In genomic region chr3:42729404-42730145, GRCh38 we compare ENCODE assay signal across 28 cellular contexts. TPM values are rescaled to one million over a fixed set of nuclear protein-coding genes. Genes with fewer than 3 reads are reported as not detected.
DNase-seq lines count a peak whose midpoint lies in the region; ATAC-seq, FAIRE-seq and TF ChIP-seq lines count a peak whose summit lies in the region.
"Had no signal": no experiment of that assay in that cellular context is flagged by ENCODE, and none has a peak within 500 bp of the region (broad histone marks: within the 10 kb centered on the region; RNA-seq: fewer than 3 reads in every experiment).

No MANE protein-coding gene starts in this region.

- H3K9me3 ChIP-seq in H1 (ENCODE audit: insufficient read depth in 2 of 2, low read depth in 1 of 2, low read length in 1 of 2) (no peaks in the 10 kb centered on the region), thyroid gland (no peaks in the 10 kb centered on the region), gastroesophageal sphincter (no peaks in the 10 kb centered on the region)

- H3K18ac ChIP-seq in H1 (ENCODE audit: extremely low read depth, low read length) = no peak overlapping the region

- WGBS in H1 (ENCODE audit: extremely low coverage in 1 of 2, insufficient coverage in 1 of 2, insufficient read length in 1 of 2, insufficient replicate concordance in 2 of 2, low coverage in 1 of 2, low lambda C conversion rate in 2 of 2, missing lambda C conversion rate in 1 of 2), 2 experiments = 94% methylated on average over 5 of the region's 6 CpGs; no CpG with 5 or more reads in 1 of the 2 experiments
- 62 to 76% methylated on average over 6 of the region's 6 CpGs for WGBS in lower leg skin, 2 donors
- WGBS in thyroid gland, 2 donors = 53 to 54% methylated on average over 6 of the region's 6 CpGs
- WGBS in gastroesophageal sphincter (ENCODE audit: low coverage in 1 of 2), 2 donors = 48 to 70% methylated on average over 2 to 4 of the region's 6 CpGs

- no peaks in the 10 kb centered on the region for H3K9me3 Mint-ChIP-seq in activated naive CD8-positive, alpha-beta T cell treated with anti-CD3 and anti-CD28 coated beads, Interleukin-2, amount 50 U/mL, for 24 hours
- H3K9me3 Mint-ChIP-seq: activated T-cell treated with anti-CD3 and anti-CD28 coated beads, Interleukin-2, amount 50 U/mL, for 4 hours; CD8-positive, alpha-beta T cell; naive thymus-derived CD4-positive, alpha-beta T cell had no signal

- no peaks in the 10 kb centered on the region for H3K27me3 Mint-ChIP-seq in activated naive CD8-positive, alpha-beta T cell treated with anti-CD3 and anti-CD28 coated beads, Interleukin-2, amount 50 U/mL, for 24 hours

- no peak for TF ChIP-seq EP300 in H1 (IDR thresholded peaks at IDR 0.05; ENCODE audit: borderline replicate concordance in 1 of 2, low read depth in 2 of 2, low read length in 2 of 2)
- no peak for TF ChIP-seq EP300 in gastroesophageal sphincter (IDR thresholded peaks at IDR 0.05)

- no peak overlapping the region for H3K23ac ChIP-seq in H1 (ENCODE audit: insufficient read length)

- no peak overlapping the region for H3K27ac Mint-ChIP-seq in activated naive CD8-positive, alpha-beta T cell treated with anti-CD3 and anti-CD28 coated beads, Interleukin-2, amount 50 U/mL, for 24 hours
- H3K27ac Mint-ChIP-seq: activated CD8-positive, alpha-beta T cell treated with anti-CD3 and anti-CD28 coated beads, Interleukin-2, amount 10 ng/mL, durations not matched to agents 7 days and 5 days; CD8-positive, alpha-beta T cell; naive thymus-derived CD4-positive, alpha-beta T cell had no signal

- H3K27ac ChIP-seq in angular gyrus (ENCODE audit: low read depth, low read length) = peak overlapping the region; percentile 100
- no peak overlapping the region for H3K27ac ChIP-seq in H1 (ENCODE audit: low read depth, low read length)
- H3K27ac ChIP-seq in thyroid gland = peak overlapping the region in 2 of 3 donors; percentile 50 to 56
- no peak overlapping the region for H3K27ac ChIP-seq in gastroesophageal sphincter

- CTCF ChIA-PET in H1 (lab: Charles Lee; ENCODE audit: partially characterized antibody) = interaction anchor here (0.6 to 4.0 kb wide), 4 partner anchors 10 to 591 kb away, joined by 3 to 18 read pairs (median 4); no protein-coding TSS in a partner anchor

- no peak for FAIRE-seq in H1 (lab: Jason Lieb, UNC)
- FAIRE-seq: frontal cortex, G401.6, GM18507, kidney had no signal

- no peak overlapping the region for H3K4me2 ChIP-seq in H1 (ENCODE audit: insufficient read depth in 1 of 2, low read depth in 2 of 2, low read length in 2 of 2)

- H2BK5ac ChIP-seq in H1 (ENCODE audit: low read depth, low read length) = no peak overlapping the region

- no peak for ATAC-seq in activated naive CD8-positive, alpha-beta T cell treated with anti-CD3 and anti-CD28 coated beads, Interleukin-2, amount 50 U/mL, for 24 hours
- ATAC-seq in GM21786 (IDR thresholded peaks at IDR 0.05; ENCODE audit: unreplicated experiment) (no peak), gastroesophageal sphincter (no peak)
- ATAC-seq: activated CD4-positive, CD25-positive, alpha-beta regulatory T cell treated with anti-CD3 and anti-CD28 coated beads, Interleukin-2, amount 50 U/mL, for 24 hours; activated CD8-positive, alpha-beta T cell treated with anti-CD3 and anti-CD28 coated beads, Interleukin-2, amount 10 ng/mL, durations not matched to agents 7 days and 5 days; activated T-cell treated with anti-CD3 and anti-CD28 coated beads, Interleukin-2, amount 50 U/mL, for 4 hours; CD8-positive, alpha-beta T cell; naive thymus-derived CD4-positive, alpha-beta T cell had no signal

- H3K4me1 Mint-ChIP-seq in activated naive CD8-positive, alpha-beta T cell treated with anti-CD3 and anti-CD28 coated beads, Interleukin-2, amount 50 U/mL, for 24 hours = no peaks in the 10 kb centered on the region
- H3K4me1 Mint-ChIP-seq: naive thymus-derived CD4-positive, alpha-beta T cell had no signal

- no peak overlapping the region for H3K9ac ChIP-seq in H1 (replicated peaks in 1 of 4; ENCODE audit: extremely low read depth in 1 of 4, low read depth in 3 of 4, low read length in 3 of 4)

- no peaks in the 10 kb centered on the region for H4K20me1 ChIP-seq in H1 (replicated peaks in 1 of 2; ENCODE audit: control insufficient read depth in 1 of 2, insufficient read depth in 2 of 2, low read length in 2 of 2)

- POLR2A ChIA-PET in H1 (lab: Charles Lee; ENCODE audit: partially characterized antibody) = interaction anchor here (1.2 kb wide), 1 partner anchor 129 kb away, joined by 3 read pairs; the partner anchor contains the start of gene NKTR

- no peaks in the 10 kb centered on the region for H3K23me2 ChIP-seq in H1 (ENCODE audit: low read depth, low read length)

- no peaks in the 10 kb centered on the region for H3K36me3 Mint-ChIP-seq in activated naive CD8-positive, alpha-beta T cell treated with anti-CD3 and anti-CD28 coated beads, Interleukin-2, amount 50 U/mL, for 24 hours (ENCODE audit: low read depth)
- H3K36me3 Mint-ChIP-seq: CD8-positive, alpha-beta T cell; naive thymus-derived CD4-positive, alpha-beta T cell had no signal

- DNase-seq in H1 (ENCODE audit: low read depth in 1 of 2, low spot score in 2 of 2) (peak in 1 of 2 experiments; percentile 30), lower leg skin (ENCODE audit: low spot score in 2 of 2) (peak; percentile 56 to 86), thyroid gland (peak; percentile 50 to 60)
- no peak for DNase-seq in activated naive CD8-positive, alpha-beta T cell treated with anti-CD3 and anti-CD28 coated beads, Interleukin-2, amount 50 U/mL, for 24 hours
- DNase-seq: activated CD8-positive, alpha-beta T cell treated with anti-CD3 and anti-CD28 coated beads, Interleukin-2, amount 10 ng/mL, durations not matched to agents 7 days and 5 days; activated naive CD4-positive, alpha-beta T cell treated with anti-CD3 and anti-CD28 coated beads, Interleukin-2, amount 50 U/mL, for 16 hours; activated T-cell treated with anti-CD3 and anti-CD28 coated beads, Interleukin-2, amount 50 U/mL, for 4 hours; aorta; effector CD4-positive, alpha-beta T cell; erythroblast; HCEC 1CT; Kasumi-1; kidney; mesenchymal stem cell; NCI-H1694 treated with DMSO at 0.1 percent for 48 hours; NCI-H748 treated with DMSO at 0.1 percent for 48 hours had no signal

- no peak overlapping the region for H3K56ac ChIP-seq in H1 (replicated peaks; ENCODE audit: insufficient read length, low read depth, low read length)

- TF ChIP-seq POLR2A in H1 (IDR thresholded peaks at IDR 0.05; ENCODE audit: control extremely low read depth in 1 of 2, low read depth in 2 of 2, low read length in 2 of 2) (no peak), lower leg skin (IDR thresholded peaks at IDR 0.05) (no peak), thyroid gland (IDR thresholded peaks at IDR 0.05) (no peak), gastroesophageal sphincter (IDR thresholded peaks at IDR 0.05) (no peak)

- no peak overlapping the region for H3K14ac ChIP-seq in H1 (ENCODE audit: insufficient read length)

- H2BK20ac ChIP-seq in H1 (ENCODE audit: low read length) = no peak overlapping the region

- no peaks in the 10 kb centered on the region for H3K79me1 ChIP-seq in H1 (ENCODE audit: low read depth, low read length)

- no peaks in the 10 kb centered on the region for H3K36me3 ChIP-seq in H1 (ENCODE audit: control insufficient read depth in 2 of 4, insufficient read depth in 4 of 4, low read length in 3 of 4)
- H3K36me3 ChIP-seq in thyroid gland = no peaks in the 10 kb centered on the region
- no peaks in the 10 kb centered on the region for H3K36me3 ChIP-seq in gastroesophageal sphincter

- TF ChIP-seq CTCF in H1 (IDR thresholded peaks at IDR 0.05; ENCODE audit: control extremely low read depth in 1 of 3, insufficient read depth in 1 of 3, low read depth in 1 of 3, low read length in 3 of 3) (no peak), lower leg skin (IDR thresholded peaks at IDR 0.05) (no peak), thyroid gland (IDR thresholded peaks at IDR 0.05) (no peak), gastroesophageal sphincter (IDR thresholded peaks at IDR 0.05) (no peak)

- H2BK12ac ChIP-seq in H1 (ENCODE audit: low read depth, low read length) = no peak overlapping the region

- no peaks in the 10 kb centered on the region for H3K27me3 ChIP-seq in H1 (replicated peaks in 1 of 4; ENCODE audit: control insufficient read depth in 3 of 4, extremely low read depth in 1 of 4, insufficient read depth in 3 of 4, low read length in 3 of 4)
- H3K27me3 ChIP-seq in thyroid gland = no peaks in the 10 kb centered on the region
- H3K27me3 ChIP-seq in gastroesophageal sphincter = no peaks in the 10 kb centered on the region

- peak overlapping the region; percentile 38; the same call in 1 of the 2 replicates for H4K8ac ChIP-seq in H1 (ENCODE audit: extremely low read depth, insufficient read depth, low read length)

- no peak overlapping the region for H4K91ac ChIP-seq in H1 (replicated peaks; ENCODE audit: insufficient read length, low read length)

- no peak overlapping the region for H2BK120ac ChIP-seq in H1 (replicated peaks; ENCODE audit: low read depth, low read length)

- H3K4me1 ChIP-seq in H1 (replicated peaks in 1 of 4; ENCODE audit: control insufficient read depth in 3 of 4, insufficient read depth in 4 of 4, low read length in 3 of 4) (peaks cover 0 to 21% (median 13%) of the 10 kb centered on the region in 4 experiments; a peak in 5 of 7 replicates), thyroid gland (peaks cover 5 to 17% of the 10 kb centered on the region in 2 donors), gastroesophageal sphincter (peaks cover 0 to 19% (median 0%) of the 10 kb centered on the region in 3 donors)

- no peak overlapping the region for H4K5ac ChIP-seq in H1 (ENCODE audit: insufficient read length, low read depth, low read length)

- no peak overlapping the region for H2BK15ac ChIP-seq in H1 (ENCODE audit: low read length)

- no peak for TF ChIP-seq RAD21 in H1 (IDR thresholded peaks at IDR 0.05 in 1 of 2, conservative IDR thresholded peaks at IDR 0.05 in 1 of 2; ENCODE audit: low read depth in 2 of 2, low read length in 2 of 2)

- H3K4me3 Mint-ChIP-seq in activated naive CD8-positive, alpha-beta T cell treated with anti-CD3 and anti-CD28 coated beads, Interleukin-2, amount 50 U/mL, for 24 hours = no peak overlapping the region
- H3K4me3 Mint-ChIP-seq: activated CD8-positive, alpha-beta T cell treated with anti-CD3 and anti-CD28 coated beads, Interleukin-2, amount 10 ng/mL, durations not matched to agents 7 days and 5 days; activated T-cell treated with anti-CD3 and anti-CD28 coated beads, Interleukin-2, amount 50 U/mL, for 4 hours; CD8-positive, alpha-beta T cell; naive thymus-derived CD4-positive, alpha-beta T cell had no signal

- no peak overlapping the region for H2AFZ ChIP-seq in H1 (ENCODE audit: low read length)

- no peak overlapping the region for H2AK5ac ChIP-seq in H1 (ENCODE audit: low read depth, low read length)

- no peaks in the 10 kb centered on the region for H3K79me2 ChIP-seq in H1 (ENCODE audit: control insufficient read depth in 1 of 2, insufficient read depth in 2 of 2, low read length in 2 of 2)

- intact Hi-C loops in lower leg skin (cut with DNase I; ENCODE audit: low total_unique reads) = no loop called here
- intact Hi-C loops in thyroid gland (cut with DNase I) = no loop called here

- no peak overlapping the region for H3K4ac ChIP-seq in H1 (replicated peaks; ENCODE audit: insufficient read length, low read depth, low read length)

- no peak overlapping the region for H3K4me3 ChIP-seq in H1 (ENCODE audit: extremely low read depth in 1 of 4, insufficient read depth in 2 of 4, low read depth in 3 of 4, low read length in 4 of 4)
- H3K4me3 ChIP-seq in lower leg skin (ENCODE audit: low read depth, poor library complexity, severe bottlenecking) = no peak overlapping the region
- no peak overlapping the region for H3K4me3 ChIP-seq in thyroid gland (replicated peaks in 1 of 3)
- H3K4me3 ChIP-seq in gastroesophageal sphincter = no peak overlapping the region

RNA-seq across cellular contexts. Expression of gene HHATL, which starts 27.0 kb away (rescaled TPM):
- total RNA-seq in H1 (2021; fragmentation: NEBNext Ultra II Directional; extraction: Animal tissue kit (Norgen Biotek cat#: 25700)) = not detected in 2 replicates
- 0.16 and 0.18 TPM in 2 replicates for polyA plus RNA-seq in H1 (2011; rRNA removed)
- 0.45 TPM for polyA plus RNA-seq in H1 (2011; cell fraction: cytosol; rRNA removed)
- 1.0 TPM for polyA plus RNA-seq in H1 (2011; cell fraction: nucleus; rRNA removed)
- 0.11 to 0.64 TPM (median 0.47 TPM) in 3 of 4 replicates, not detected in the other for polyA plus RNA-seq in H1 (2012, experiment 1 of 2)
- not detected for polyA plus RNA-seq in H1 (2012, experiment 2 of 2)
- polyA plus RNA-seq in H1 (2013, experiment 1 of 2) = 0.08 TPM
- 0.24 TPM for polyA plus RNA-seq in H1 (2013, experiment 2 of 2)
- polyA minus RNA-seq in H1 (2011; rRNA and poly(A)+ RNA removed) = 0.50 TPM in 1 of 2 replicates, not detected in the other
- polyA minus RNA-seq in H1 (2011; cell fraction: cytosol; rRNA and poly(A)+ RNA removed) = not detected
- not detected for polyA minus RNA-seq in H1 (2011; cell fraction: nucleus; rRNA and poly(A)+ RNA removed)
- total RNA-seq in lower leg skin (1 to 10 TPM in 2 of 4 donors, under 1 TPM in 1, not detected in 1; 0.34 to 6.1 (median 1.5) TPM), thyroid gland (10 to 100 TPM; 15.7 to 64.1 (median 32.4) TPM), gastroesophageal sphincter (1 to 10 TPM in 1 of 4 donors, under 1 TPM in 1, not detected in 2; 0.23 to 1.2 TPM)
- total RNA-seq: activated CD8-positive, alpha-beta T cell treated with anti-CD3 and anti-CD28 coated beads, Interleukin-2, amount 10 ng/mL, durations not matched to agents 7 days and 5 days; activated T-cell treated with anti-CD3 and anti-CD28 coated beads, Interleukin-2, amount 50 U/mL, for 4 hours; aorta; CD8-positive, alpha-beta T cell; frontal cortex; kidney; naive thymus-derived CD4-positive, alpha-beta T cell; OCI-LY7; omental fat pad had no signal
- polyA plus RNA-seq: naive thymus-derived CD4-positive, alpha-beta T cell had no signal

RNA-seq across cellular contexts. Expression of gene CCDC13, which starts 43.5 kb away (rescaled TPM):
- not detected in 2 replicates for total RNA-seq in H1 (2021; fragmentation: NEBNext Ultra II Directional; extraction: Animal tissue kit (Norgen Biotek cat#: 25700))
- polyA plus RNA-seq in H1 (2011; rRNA removed) = 0.06 and 0.09 TPM in 2 replicates
- polyA plus RNA-seq in H1 (2011; cell fraction: cytosol; rRNA removed) = 0.47 TPM
- 0.63 TPM for polyA plus RNA-seq in H1 (2011; cell fraction: nucleus; rRNA removed)
- 0.17 to 0.50 TPM in 2 of 4 replicates, not detected in the others for polyA plus RNA-seq in H1 (2012, experiment 1 of 2)
- polyA plus RNA-seq in H1 (2012, experiment 2 of 2) = not detected
- 0.34 TPM for polyA plus RNA-seq in H1 (2013, experiment 1 of 2)
- polyA plus RNA-seq in H1 (2013, experiment 2 of 2) = 0.40 TPM
- 0.19 TPM in 1 of 2 replicates, not detected in the other for polyA minus RNA-seq in H1 (2011; rRNA and poly(A)+ RNA removed)
- polyA minus RNA-seq in H1 (2011; cell fraction: cytosol; rRNA and poly(A)+ RNA removed) = not detected
- polyA minus RNA-seq in H1 (2011; cell fraction: nucleus; rRNA and poly(A)+ RNA removed) = not detected
- total RNA-seq in lower leg skin = under 1 TPM in 1 of 4 donors, not detected in 3; 0.06 TPM
- 1 to 10 TPM; 4.0 to 7.7 (median 6.0) TPM for total RNA-seq in thyroid gland
- 1 to 10 TPM; 2.8 to 7.4 (median 5.6) TPM for total RNA-seq in gastroesophageal sphincter
- polyA plus RNA-seq: naive thymus-derived CD4-positive, alpha-beta T cell had no signal

RNA-seq across cellular contexts. Expression of gene KLHL40, which starts 44.2 kb away (rescaled TPM):
- not detected in 2 replicates for total RNA-seq in H1 (2021; fragmentation: NEBNext Ultra II Directional; extraction: Animal tissue kit (Norgen Biotek cat#: 25700))
- 0.02 TPM in 1 of 2 replicates, not detected in the other for polyA plus RNA-seq in H1 (2011; rRNA removed)
- not detected for polyA plus RNA-seq in H1 (2011; cell fraction: cytosol; rRNA removed)
- not detected for polyA plus RNA-seq in H1 (2011; cell fraction: nucleus; rRNA removed)
- not detected in 4 replicates for polyA plus RNA-seq in H1 (2012, experiment 1 of 2)
- polyA plus RNA-seq in H1 (2012, experiment 2 of 2) = not detected
- not detected for polyA plus RNA-seq in H1 (2013, experiment 1 of 2)
- not detected for polyA plus RNA-seq in H1 (2013, experiment 2 of 2)
- polyA minus RNA-seq in H1 (2011; rRNA and poly(A)+ RNA removed) = not detected in 2 replicates
- polyA minus RNA-seq in H1 (2011; cell fraction: cytosol; rRNA and poly(A)+ RNA removed) = not detected
- polyA minus RNA-seq in H1 (2011; cell fraction: nucleus; rRNA and poly(A)+ RNA removed) = not detected
- not detected for total RNA-seq in lower leg skin
- total RNA-seq in thyroid gland = not detected
- total RNA-seq in gastroesophageal sphincter = not detected
- total RNA-seq: activated CD8-positive, alpha-beta T cell treated with anti-CD3 and anti-CD28 coated beads, Interleukin-2, amount 10 ng/mL, durations not matched to agents 7 days and 5 days; activated T-cell treated with anti-CD3 and anti-CD28 coated beads, Interleukin-2, amount 50 U/mL, for 4 hours; aorta; CD8-positive, alpha-beta T cell; kidney; naive thymus-derived CD4-positive, alpha-beta T cell; OCI-LY7; subcutaneous adipose tissue had no signal
- polyA plus RNA-seq: naive thymus-derived CD4-positive, alpha-beta T cell had no signal

Comparison
In these comparisons a context has a peak if more than half of its experiments do, and no peak if none do; other contexts are left out.
1. H3K27ac ChIP-seq: peak in angular gyrus (single experiment) and thyroid gland (2 of 3); none in H1 (single experiment) and gastroesophageal sphincter (0 of 4).